19 cellular contexts compared by ENCODE assay signal in the genomic region with DNA sequence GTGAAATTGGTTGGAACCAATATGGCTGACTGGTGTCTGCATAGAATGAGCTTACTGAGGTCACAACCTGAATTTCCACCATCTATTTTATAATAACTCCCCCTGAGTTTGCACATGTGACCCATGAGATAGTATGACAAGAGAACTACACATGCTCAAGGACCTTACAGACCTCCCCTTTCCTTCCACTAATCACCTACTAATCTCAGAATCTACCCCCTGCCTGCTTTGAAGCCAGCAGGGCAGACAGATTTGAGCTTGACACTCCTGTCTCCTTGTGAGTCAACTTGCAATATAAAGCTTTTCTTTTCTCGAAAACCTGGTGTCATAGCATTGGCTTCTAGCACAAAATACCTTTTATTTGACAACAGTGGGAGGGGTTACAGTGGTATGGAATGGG.
DNase-seq lines count a peak whose midpoint lies in the region; TF ChIP-seq lines count a peak whose summit lies in the region.
"Had no signal": no experiment of that assay in that cellular context is flagged by ENCODE, and none has a peak within 500 bp of the region (broad histone marks: within the 10 kb centered on the region; RNA-seq: fewer than 3 reads in every experiment).

No MANE protein-coding gene starts in this region.

- H3K27me3 Mint-ChIP-seq in MCF 10A (ENCODE audit: insufficient read depth, unreplicated experiment) (no peaks in the 10 kb centered on the region), neural progenitor cell (ENCODE audit: insufficient read depth, low read depth) (no peaks in the 10 kb centered on the region)

- no peak overlapping the region for H3K4me2 ChIP-seq in neural progenitor cell

- peaks cover 31% of the 10 kb centered on the region for H3K4me1 Mint-ChIP-seq in MCF 10A (ENCODE audit: insufficient read depth, unreplicated experiment)
- peaks cover 29% of the 10 kb centered on the region for H3K4me1 Mint-ChIP-seq in neural progenitor cell

- TF ChIP-seq CTCF in MCF 10A (IDR thresholded peaks at IDR 0.05; ENCODE audit: unreplicated experiment) (no peak), breast epithelium (IDR thresholded peaks at IDR 0.05) (no peak), epithelial cell of esophagus (IDR thresholded peaks at IDR 0.05; ENCODE audit: insufficient read depth, low read depth, low read length, missing control alignments) (no peak), neural progenitor cell (IDR thresholded peaks at IDR 0.05) (no peak), coronary artery (IDR thresholded peaks at IDR 0.05) (no peak)

- POLR2A ChIA-PET in MCF 10A (lab: Yijun Ruan, JAX), result interaction anchor here (0.7 to 1.4 kb wide), 3 partner anchors 10 to 49 kb away, joined by 3 to 6 read pairs (median 5); no protein-coding TSS in a partner anchor

- no peak for TF ChIP-seq POLR2A in breast epithelium (IDR thresholded peaks at IDR 0.05)

- H3K27ac ChIP-seq in breast epithelium, result no peak overlapping the region
- H3K27ac ChIP-seq in neural progenitor cell, result no peak overlapping the region
- H3K27ac ChIP-seq in coronary artery, result no peak overlapping the region
- H3K27ac ChIP-seq: GM23248 had no signal

- H3K27ac Mint-ChIP-seq in MCF 10A (ENCODE audit: low read depth, unreplicated experiment) (peak overlapping the region; percentile 4), neural progenitor cell (peak overlapping the region; percentile 30)
- H3K27ac Mint-ChIP-seq: HFFc6 had no signal

- CTCF ChIA-PET in MCF 10A (lab: Yijun Ruan, JAX), result interaction anchor here (0.6 to 2.9 kb wide), 4 partner anchors 10 to 453 kb away, joined by 3 to 18 read pairs (median 4); no protein-coding TSS in a partner anchor

- H2AFZ ChIP-seq in neural progenitor cell (replicated peaks), result no peak overlapping the region
- H2AFZ ChIP-seq: GM23248 had no signal

- DNase-seq in MCF 10A (ENCODE audit: unreplicated experiment), result no peak
- DNase-seq in breast epithelium (ENCODE audit: low spot score in 2 of 2), result no peak
- DNase-seq in epithelial cell of esophagus (ENCODE audit: low read depth), result peak; percentile 20
- DNase-seq in neural progenitor cell (ENCODE audit: low spot score), result no peak
- DNase-seq in AG08396 (ENCODE audit: low spot score), result no peak
- no peak for DNase-seq in coronary artery (ENCODE audit: low spot score)
- DNase-seq in NCI-H69 (lab: John Stamatoyannopoulos, UW), result no peak
- DNase-seq: 8988T, ACHN, DMS53, GM23248, H7, HFFc6, Kasumi-1, NCI-H2029, NCI-H2227 treated with DMSO at 0.1 percent for 48 hours, RPMI8226, SHP77 had no signal

- H3K9ac ChIP-seq in neural progenitor cell, result no peak overlapping the region
- H3K9ac ChIP-seq: GM23248 had no signal

- H3K9me3 ChIP-seq in breast epithelium (no peaks in the 10 kb centered on the region), neural progenitor cell (ENCODE audit: low read depth) (no peaks in the 10 kb centered on the region)

- no peak overlapping the region for H3K4me3 ChIP-seq in breast epithelium
- no peak overlapping the region for H3K4me3 ChIP-seq in epithelial cell of esophagus (ENCODE audit: low read length)
- no peak overlapping the region for H3K4me3 ChIP-seq in neural progenitor cell
- H3K4me3 ChIP-seq in coronary artery, result no peak overlapping the region
- H3K4me3 ChIP-seq: GM23248, K562 had no signal

- no peaks in the 10 kb centered on the region for H3K4me1 ChIP-seq in breast epithelium
- H3K4me1 ChIP-seq in neural progenitor cell, result peaks cover 11% of the 10 kb centered on the region

- H3K4me3 Mint-ChIP-seq in MCF 10A (ENCODE audit: unreplicated experiment) (no peak overlapping the region), neural progenitor cell (no peak overlapping the region)
- H3K4me3 Mint-ChIP-seq: HFFc6 had no signal

- H3K27me3 ChIP-seq in breast epithelium, result no peaks in the 10 kb centered on the region
- H3K27me3 ChIP-seq in neural progenitor cell, result no peaks in the 10 kb centered on the region

- no peaks in the 10 kb centered on the region for H3K36me3 ChIP-seq in breast epithelium
- no peaks in the 10 kb centered on the region for H3K36me3 ChIP-seq in neural progenitor cell

- no peaks in the 10 kb centered on the region for H3K79me2 ChIP-seq in neural progenitor cell (ENCODE audit: low read depth)

- no peaks in the 10 kb centered on the region for H3F3A ChIP-seq in neural progenitor cell (ENCODE audit: low read depth)

- no peaks in the 10 kb centered on the region for H3K36me3 Mint-ChIP-seq in MCF 10A (ENCODE audit: insufficient read depth, unreplicated experiment)
- no peaks in the 10 kb centered on the region for H3K36me3 Mint-ChIP-seq in neural progenitor cell

- intact Hi-C loops in MCF 10A (cut with micrococcal nuclease), result no loop called here
- intact Hi-C loops in breast epithelium (cut with DNase I; ENCODE audit: low total_unique reads), result no loop called here

- H3K9me3 Mint-ChIP-seq in MCF 10A (ENCODE audit: unreplicated experiment), result no peaks in the 10 kb centered on the region
- H3K9me3 Mint-ChIP-seq in neural progenitor cell, result peaks cover 6% of the 10 kb centered on the region
- H3K9me3 Mint-ChIP-seq: HFFc6 had no signal

- no peaks in the 10 kb centered on the region for H4K20me1 ChIP-seq in neural progenitor cell (ENCODE audit: low read depth)

- no TSS peak for BruUV-seq in MCF 10A (replicated peaks; lab: Mats Ljungman, UMichigan)
